1 cellular context compared by ENCODE assay signal in the genomic region with DNA sequence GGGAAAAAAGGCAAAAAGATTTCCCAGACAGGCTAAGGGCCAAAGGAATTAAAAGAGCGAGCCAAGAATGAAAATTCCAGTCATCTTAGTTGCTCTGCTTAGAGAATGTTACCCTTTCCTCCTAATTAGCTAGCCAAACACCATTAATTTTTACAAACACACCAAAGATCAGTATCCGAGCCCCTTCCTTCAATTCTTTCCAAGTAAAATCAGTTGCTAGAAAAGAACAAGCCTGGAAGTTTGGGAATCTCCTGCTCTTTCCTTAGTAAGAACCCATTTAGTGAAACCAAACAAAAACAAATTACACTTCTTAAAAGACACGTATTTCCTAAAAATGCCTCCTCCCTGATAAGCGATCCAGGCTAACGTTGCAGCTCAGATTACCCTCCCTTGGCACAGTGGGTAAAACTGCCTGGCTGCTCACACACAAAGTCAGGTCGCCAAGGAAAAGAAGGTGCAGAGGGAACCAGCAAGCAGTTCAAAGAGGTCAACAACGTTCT.
TF ChIP-seq lines count a peak whose summit lies in the region.

No MANE protein-coding gene starts in this region.

TF ChIP-seq in HCT116, 20 proteins besides CTCF, POLR2A, EP300 and RAD21 (continued from another document):
- TF ChIP-seq, protein P1, sequence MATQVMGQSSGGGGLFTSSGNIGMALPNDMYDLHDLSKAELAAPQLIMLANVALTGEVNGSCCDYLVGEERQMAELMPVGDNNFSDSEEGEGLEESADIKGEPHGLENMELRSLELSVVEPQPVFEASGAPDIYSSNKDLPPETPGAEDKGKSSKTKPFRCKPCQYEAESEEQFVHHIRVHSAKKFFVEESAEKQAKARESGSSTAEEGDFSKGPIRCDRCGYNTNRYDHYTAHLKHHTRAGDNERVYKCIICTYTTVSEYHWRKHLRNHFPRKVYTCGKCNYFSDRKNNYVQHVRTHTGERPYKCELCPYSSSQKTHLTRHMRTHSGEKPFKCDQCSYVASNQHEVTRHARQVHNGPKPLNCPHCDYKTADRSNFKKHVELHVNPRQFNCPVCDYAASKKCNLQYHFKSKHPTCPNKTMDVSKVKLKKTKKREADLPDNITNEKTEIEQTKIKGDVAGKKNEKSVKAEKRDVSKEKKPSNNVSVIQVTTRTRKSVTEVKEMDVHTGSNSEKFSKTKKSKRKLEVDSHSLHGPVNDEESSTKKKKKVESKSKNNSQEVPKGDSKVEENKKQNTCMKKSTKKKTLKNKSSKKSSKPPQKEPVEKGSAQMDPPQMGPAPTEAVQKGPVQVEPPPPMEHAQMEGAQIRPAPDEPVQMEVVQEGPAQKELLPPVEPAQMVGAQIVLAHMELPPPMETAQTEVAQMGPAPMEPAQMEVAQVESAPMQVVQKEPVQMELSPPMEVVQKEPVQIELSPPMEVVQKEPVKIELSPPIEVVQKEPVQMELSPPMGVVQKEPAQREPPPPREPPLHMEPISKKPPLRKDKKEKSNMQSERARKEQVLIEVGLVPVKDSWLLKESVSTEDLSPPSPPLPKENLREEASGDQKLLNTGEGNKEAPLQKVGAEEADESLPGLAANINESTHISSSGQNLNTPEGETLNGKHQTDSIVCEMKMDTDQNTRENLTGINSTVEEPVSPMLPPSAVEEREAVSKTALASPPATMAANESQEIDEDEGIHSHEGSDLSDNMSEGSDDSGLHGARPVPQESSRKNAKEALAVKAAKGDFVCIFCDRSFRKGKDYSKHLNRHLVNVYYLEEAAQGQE (IDR thresholded peaks at IDR 0.05; ENCODE audit: low read depth), result no peak
- TF ChIP-seq POLR2AphosphoS5 (IDR thresholded peaks at IDR 0.05; ENCODE audit: low read depth, low read length) (no peak), SP1 (IDR thresholded peaks at IDR 0.05; ENCODE audit: low read depth) (no peak)
